ENCODE assay signal across 14 cellular contexts in the genomic region with DNA sequence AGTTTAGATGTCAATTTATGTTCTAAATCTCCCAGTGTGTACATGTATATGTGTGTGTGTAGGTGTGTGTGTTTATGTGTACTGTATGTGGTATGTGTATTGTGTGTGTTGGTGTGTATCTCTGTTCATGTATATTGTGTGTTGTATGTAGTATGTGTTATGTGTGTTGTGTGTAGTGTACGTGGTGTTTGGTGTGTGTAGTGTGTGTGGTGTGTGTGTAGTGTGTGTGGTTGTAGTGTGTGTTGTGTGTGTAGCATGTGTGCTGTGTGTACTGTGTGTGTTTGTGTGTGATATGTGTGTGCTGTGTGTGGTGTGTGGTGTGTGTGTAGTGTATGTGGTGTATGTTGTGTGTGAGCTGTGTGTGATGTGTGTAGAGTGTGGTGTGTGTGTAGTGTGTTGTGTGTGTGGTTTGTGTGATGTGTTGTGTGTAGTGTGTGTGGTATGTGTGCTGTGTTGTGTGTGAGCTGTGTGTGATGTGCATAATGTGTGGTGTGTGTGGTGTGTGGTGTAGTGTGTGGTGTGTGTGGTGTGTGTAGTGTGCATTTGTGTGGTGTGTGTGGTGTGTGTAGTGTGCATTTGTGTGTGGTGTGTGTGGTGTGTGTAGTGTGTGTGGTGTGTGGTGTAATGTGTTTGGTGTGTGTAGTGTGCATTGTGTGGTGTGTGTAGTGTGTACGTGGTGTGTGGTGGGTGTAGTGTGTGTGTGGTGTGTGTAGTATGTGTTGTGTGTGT. TPM values are rescaled to one million over a fixed set of nuclear protein-coding genes. Genes with fewer than 3 reads are reported as not detected.
DNase-seq lines count a peak whose midpoint lies in the region; ATAC-seq, FAIRE-seq and TF ChIP-seq lines count a peak whose summit lies in the region.
"Had no signal": no experiment of that assay in that cellular context is flagged by ENCODE, and none has a peak within 500 bp of the region (broad histone marks: within the 10 kb centered on the region; RNA-seq: fewer than 3 reads in every experiment).

No MANE protein-coding gene starts in this region.

- no peak overlapping the region for H3K4me2 ChIP-seq in HepG2 (ENCODE audit: low read depth, low read length)

- BruUV-seq in HepG2 (replicated peaks; lab: Mats Ljungman, UMichigan): no TSS peak

- H3K9me3 Mint-ChIP-seq in activated CD4-positive, alpha-beta memory T cell treated with anti-CD3 and anti-CD28 coated beads, Interleukin-2, amount 10 ng/mL, durations not matched to agents 7 days and 5 days: peaks cover 8% of the 10 kb centered on the region
- H3K9me3 Mint-ChIP-seq in glutamatergic neuron (ENCODE audit: unreplicated experiment): peaks cover 18% of the 10 kb centered on the region
- H3K9me3 Mint-ChIP-seq: activated B cell treated with CpG ODN at 0.5 μM for 24 hours had no signal

- H3K27me3 ChIP-seq in HepG2 (ENCODE audit: control insufficient read depth in 1 of 2, insufficient read depth in 2 of 2, low read length in 2 of 2) (peaks cover 9 to 85% of the 10 kb centered on the region in 2 experiments; a peak in 4 of 5 replicates), right lobe of liver (no peaks in the 10 kb centered on the region), spleen (replicated peaks in 1 of 7) (peaks cover 0 to 87% (median 35%) of the 10 kb centered on the region in 7 donors)

- peaks cover 88% of the 10 kb centered on the region for H3K4me1 Mint-ChIP-seq in activated CD4-positive, alpha-beta memory T cell treated with anti-CD3 and anti-CD28 coated beads, Interleukin-2, amount 10 ng/mL, durations not matched to agents 7 days and 5 days
- H3K4me1 Mint-ChIP-seq in glutamatergic neuron (ENCODE audit: low read depth, unreplicated experiment): peaks cover 26% of the 10 kb centered on the region

- TF ChIP-seq EP300 in HepG2 (IDR thresholded peaks at IDR 0.05; ENCODE audit: low read depth in 2 of 2, low read length in 2 of 2): no peak
- TF ChIP-seq EP300 in HepG2 (CRISPR knock-in tag; IDR thresholded peaks at IDR 0.05; ENCODE audit: borderline replicate concordance): no peak

- POLR2A ChIA-PET in HepG2 (lab: Yijun Ruan, JAX): no interaction called here
- POLR2A ChIA-PET in activated CD4-positive, alpha-beta memory T cell treated with anti-CD3 and anti-CD28 coated beads, Interleukin-2, amount 10 ng/mL, durations not matched to agents 7 days and 5 days (lab: Charles Lee): interaction anchor here (1.6 kb wide), 1 partner anchor 101 kb away, joined by 5 read pairs; no protein-coding TSS in a partner anchor

- CTCF ChIA-PET in HepG2 (lab: Yijun Ruan, JAX; ENCODE audit: low intra/inter-chr PET ratio, low total read pairs): no interaction called here
- CTCF ChIA-PET in activated CD4-positive, alpha-beta memory T cell treated with anti-CD3 and anti-CD28 coated beads, Interleukin-2, amount 10 ng/mL, durations not matched to agents 7 days and 5 days (lab: Charles Lee): no interaction called here

- ATAC-seq in HepG2 (no peak), right lobe of liver (no peak), left colon (no peak), HG02870 (IDR thresholded peaks at IDR 0.05; ENCODE audit: unreplicated experiment) (no peak)

- DNase-seq in HepG2 (ENCODE audit: low spot score) (no peak), right lobe of liver (no peak), glutamatergic neuron (no peak), spleen (no peak), left colon (no peak), retina (no peak)
- DNase-seq in activated CD4-positive, alpha-beta memory T cell treated with anti-CD3 and anti-CD28 coated beads, Interleukin-2, amount 10 ng/mL, durations not matched to agents 7 days and 5 days: no peak
- DNase-seq: activated B cell treated with CpG ODN at 0.5 μM for 24 hours, NCI-H1105 treated with DMSO at 0.1 percent for 48 hours had no signal

- H3K79me2 ChIP-seq in HepG2 (ENCODE audit: insufficient read depth, low read length): no peaks in the 10 kb centered on the region

- peaks cover 23% of the 10 kb centered on the region for H3K27me3 Mint-ChIP-seq in activated CD4-positive, alpha-beta memory T cell treated with anti-CD3 and anti-CD28 coated beads, Interleukin-2, amount 10 ng/mL, durations not matched to agents 7 days and 5 days
- peaks cover 13% of the 10 kb centered on the region for H3K27me3 Mint-ChIP-seq in glutamatergic neuron (ENCODE audit: unreplicated experiment)

- H3K27ac ChIP-seq in HepG2 (ENCODE audit: extremely low read length, insufficient read depth, low read length): no peak overlapping the region
- no peak overlapping the region for H3K27ac ChIP-seq in right lobe of liver
- H3K27ac ChIP-seq in spleen: peak overlapping the region in 4 of 8 donors; percentile 48 to 85 (median 59)
- H3K27ac ChIP-seq: ovary, RWPE1 had no signal

- H2AFZ ChIP-seq in HepG2 (ENCODE audit: low read length): no peak overlapping the region

- peak; percentile 98 for FAIRE-seq in HepG2 (lab: Jason Lieb, UNC)

- H4K20me1 ChIP-seq in HepG2 (ENCODE audit: insufficient read depth, low read length): 0 out of 2 replicates have a peak, but pooled peaks cover 5% of the 10 kb centered on the region

- peaks cover 25% of the 10 kb centered on the region for H3K36me3 Mint-ChIP-seq in activated CD4-positive, alpha-beta memory T cell treated with anti-CD3 and anti-CD28 coated beads, Interleukin-2, amount 10 ng/mL, durations not matched to agents 7 days and 5 days (ENCODE audit: low read depth)
- peaks cover 20% of the 10 kb centered on the region for H3K36me3 Mint-ChIP-seq in glutamatergic neuron (ENCODE audit: unreplicated experiment)

- H3K4me3 ChIP-seq in HepG2 (replicated peaks in 1 of 3; ENCODE audit: insufficient read depth in 1 of 3, low read depth in 2 of 3, low read length in 3 of 3): no peak overlapping the region
- H3K4me3 ChIP-seq in right lobe of liver: no peak overlapping the region
- peak overlapping the region in 1 of 8 donors; percentile 62 for H3K4me3 ChIP-seq in spleen
- H3K4me3 ChIP-seq: ovary had no signal

- TF ChIP-seq CTCF in HepG2 (CRISPR knock-in tag; IDR thresholded peaks at IDR 0.05) (no peak), right lobe of liver (IDR thresholded peaks at IDR 0.05) (no peak), glutamatergic neuron (IDR thresholded peaks at IDR 0.05; ENCODE audit: partially characterized antibody, unreplicated experiment) (no peak), spleen (IDR thresholded peaks at IDR 0.05 in 8 of 11, conservative IDR thresholded peaks at IDR 0.05 in 3 of 11) (no peak)

- TF ChIP-seq POLR2A in HepG2 (IDR thresholded peaks at IDR 0.05; ENCODE audit: insufficient read depth in 1 of 2, low read depth in 2 of 2, low read length in 2 of 2) (no peak), right lobe of liver (IDR thresholded peaks at IDR 0.05) (no peak), spleen (IDR thresholded peaks at IDR 0.05) (no peak)

- H3K9ac ChIP-seq in HepG2 (ENCODE audit: insufficient read depth, low read depth, low read length): no peak overlapping the region

- in situ Hi-C loops in HepG2 (cut with HindIII; ENCODE audit: extremely low pct_ligation_motif_present, low pct_unique_long_range_greater_than_20kb): no loop called here

- no peaks in the 10 kb centered on the region for H3K9me3 ChIP-seq in HepG2 (ENCODE audit: low read length)
- no peaks in the 10 kb centered on the region for H3K9me3 ChIP-seq in right lobe of liver
- no peaks in the 10 kb centered on the region for H3K9me3 ChIP-seq in spleen
- H3K9me3 ChIP-seq: ovary had no signal

- H3K36me3 ChIP-seq in HepG2 (replicated peaks in 1 of 2; ENCODE audit: control insufficient read depth in 1 of 2, insufficient read depth in 2 of 2, low read length in 2 of 2) (no peaks in the 10 kb centered on the region), right lobe of liver (no peaks in the 10 kb centered on the region), spleen (no peaks in the 10 kb centered on the region)
- H3K36me3 ChIP-seq: ovary had no signal

- TF ChIP-seq RAD21 in HepG2 (CRISPR knock-in tag; IDR thresholded peaks at IDR 0.05): no peak

- H3K4me1 ChIP-seq in HepG2 (ENCODE audit: insufficient read depth, low read length) (peaks cover 5% of the 10 kb centered on the region), right lobe of liver (no peaks in the 10 kb centered on the region), spleen (peaks cover 7 to 75% (median 45%) of the 10 kb centered on the region in 6 donors)

- 65% methylated on average over 2 of the region's 2 CpGs for WGBS in HepG2 (ENCODE audit: low lambda C conversion rate)
- 72% methylated on average over 2 of the region's 2 CpGs for WGBS in right lobe of liver (ENCODE audit: insufficient coverage, low coverage, low lambda C conversion rate, missing lambda C conversion rate)
- WGBS in spleen, 5 donors: 72 to 93% (median 84%) methylated on average over 2 of the region's 2 CpGs

- peak overlapping the region; percentile 73 for H3K27ac Mint-ChIP-seq in activated CD4-positive, alpha-beta memory T cell treated with anti-CD3 and anti-CD28 coated beads, Interleukin-2, amount 10 ng/mL, durations not matched to agents 7 days and 5 days
- peak overlapping the region; percentile 10 for H3K27ac Mint-ChIP-seq in glutamatergic neuron (ENCODE audit: unreplicated experiment)
- H3K27ac Mint-ChIP-seq: activated B cell treated with CpG ODN at 0.5 μM for 24 hours; dendritic cell treated with granulocyte-macrophage colony-stimulating factor and Interleukin-4, amounts not matched to agents 40 ng/mL and 50 ng/mL, for 4 days had no signal

- H3K4me3 Mint-ChIP-seq in activated CD4-positive, alpha-beta memory T cell treated with anti-CD3 and anti-CD28 coated beads, Interleukin-2, amount 10 ng/mL, durations not matched to agents 7 days and 5 days: peak overlapping the region; percentile 33
- H3K4me3 Mint-ChIP-seq in glutamatergic neuron (ENCODE audit: unreplicated experiment): peak overlapping the region; percentile 66
- H3K4me3 Mint-ChIP-seq: activated B cell treated with CpG ODN at 0.5 μM for 24 hours; dendritic cell treated with granulocyte-macrophage colony-stimulating factor and Interleukin-4, amounts not matched to agents 40 ng/mL and 50 ng/mL, for 4 days had no signal

- intact Hi-C loops in HepG2 (cut with micrococcal nuclease; ENCODE audit: unreplicated experiment): no loop called here
- intact Hi-C loops in right lobe of liver (cut with DNase I): loop anchor here in 1 of 2 donors (10.0 kb wide), 1 partner anchor 140 kb away; no protein-coding TSS in a partner anchor
- intact Hi-C loops in spleen (cut with DNase I; ENCODE audit: low total_unique reads): no loop called here
- intact Hi-C loops in left colon (cut with DNase I, micrococcal nuclease): no loop called here

RNA-seq across cellular contexts. Expression of a gene that starts 5.2 kb away (rescaled TPM):
- total RNA-seq in HepG2 (2016; rRNA removed; fragmentation: Illumina TruSeq; extraction: Trizol) (not detected in 2 replicates), right lobe of liver (not detected), glutamatergic neuron (ENCODE audit: unreplicated experiment) (not detected), spleen (1 to 10 TPM in 4 of 7 donors, under 1 TPM in 3; 0.34 to 2.2 (median 1.0) TPM), left colon (not detected)
- not detected in 2 replicates for total RNA-seq in HepG2 (2016; cell fraction: cytosol; rRNA removed; fragmentation: Illumina TruSeq; extraction: Trizol; ENCODE audit: low read depth)
- total RNA-seq in HepG2 (2016; cell fraction: insoluble cytoplasmic fraction; rRNA removed; fragmentation: Illumina TruSeq; extraction: Trizol): not detected in 2 replicates
- not detected in 2 replicates for total RNA-seq in HepG2 (2016; cell fraction: membrane; rRNA removed; fragmentation: Illumina TruSeq; extraction: Trizol)
- total RNA-seq in HepG2 (2016; cell fraction: nucleus; rRNA removed; fragmentation: Illumina TruSeq; extraction: Trizol): not detected in 2 replicates
- polyA plus RNA-seq in HepG2 (2011; rRNA removed) (not detected in 2 replicates), spleen (under 1 TPM; 0.39 to 0.93 (median 0.49) TPM)
- not detected in 2 replicates for polyA plus RNA-seq in HepG2 (2011; cell fraction: cytosol; rRNA removed)
- polyA plus RNA-seq in HepG2 (2011; cell fraction: nucleus; rRNA removed): not detected in 2 replicates
- polyA plus RNA-seq in HepG2 (2012): not detected in 2 replicates
- not detected in 2 replicates for polyA plus RNA-seq in HepG2 (2016; cell fraction: cytosol; fragmentation: Illumina TruSeq; extraction: Trizol; ENCODE audit: low read depth)
- polyA plus RNA-seq in HepG2 (2016; cell fraction: insoluble cytoplasmic fraction; fragmentation: Illumina TruSeq; extraction: Trizol; ENCODE audit: low read depth): not detected in 2 replicates
- polyA plus RNA-seq in HepG2 (2016; cell fraction: membrane; fragmentation: Illumina TruSeq; extraction: Trizol; ENCODE audit: low read depth): not detected in 2 replicates
- not detected in 2 replicates for polyA plus RNA-seq in HepG2 (2016; cell fraction: nucleus; fragmentation: Illumina TruSeq; extraction: Trizol; ENCODE audit: insufficient read depth, low read depth)
- polyA minus RNA-seq in HepG2 (2011; rRNA and poly(A)+ RNA removed; ENCODE audit: low replicate concordance): not detected in 2 replicates
- polyA minus RNA-seq in HepG2 (2011; cell fraction: cytosol; rRNA and poly(A)+ RNA removed): not detected in 2 replicates
- not detected in 2 replicates for polyA minus RNA-seq in HepG2 (2011; cell fraction: nucleus; rRNA and poly(A)+ RNA removed)
- under 1 TPM in 1 of 2 experiments, not detected in 1; 0.13 TPM for total RNA-seq in activated CD4-positive, alpha-beta memory T cell treated with anti-CD3 and anti-CD28 coated beads, Interleukin-2, amount 10 ng/mL, durations not matched to agents 7 days and 5 days
- total RNA-seq: activated B cell treated with CpG ODN at 0.5 μM for 24 hours, urinary bladder had no signal
- polyA plus RNA-seq: ovary had no signal

RNA-seq across cellular contexts. Expression of a gene that starts 5.6 kb away (rescaled TPM):
- not detected in 2 replicates for total RNA-seq in HepG2 (2016; rRNA removed; fragmentation: Illumina TruSeq; extraction: Trizol)
- not detected in 2 replicates for total RNA-seq in HepG2 (2016; cell fraction: cytosol; rRNA removed; fragmentation: Illumina TruSeq; extraction: Trizol; ENCODE audit: low read depth)
- total RNA-seq in HepG2 (2016; cell fraction: insoluble cytoplasmic fraction; rRNA removed; fragmentation: Illumina TruSeq; extraction: Trizol): 0.11 TPM in 1 of 2 replicates, not detected in the other
- 0.09 TPM in 1 of 2 replicates, not detected in the other for total RNA-seq in HepG2 (2016; cell fraction: membrane; rRNA removed; fragmentation: Illumina TruSeq; extraction: Trizol)
- 0.59 TPM in 1 of 2 replicates, not detected in the other for total RNA-seq in HepG2 (2016; cell fraction: nucleus; rRNA removed; fragmentation: Illumina TruSeq; extraction: Trizol)
- polyA plus RNA-seq in HepG2 (2011; rRNA removed): 0.04 and 0.31 TPM in 2 replicates
- polyA plus RNA-seq in HepG2 (2011; cell fraction: cytosol; rRNA removed): 0.15 and 0.24 TPM in 2 replicates
- polyA plus RNA-seq in HepG2 (2011; cell fraction: nucleus; rRNA removed): 0.18 and 0.19 TPM in 2 replicates
- not detected in 2 replicates for polyA plus RNA-seq in HepG2 (2012)
- polyA plus RNA-seq in HepG2 (2016; cell fraction: cytosol; fragmentation: Illumina TruSeq; extraction: Trizol; ENCODE audit: low read depth): 0.41 TPM in 1 of 2 replicates, not detected in the other
- polyA plus RNA-seq in HepG2 (2016; cell fraction: insoluble cytoplasmic fraction; fragmentation: Illumina TruSeq; extraction: Trizol; ENCODE audit: low read depth): not detected in 2 replicates
- polyA plus RNA-seq in HepG2 (2016; cell fraction: membrane; fragmentation: Illumina TruSeq; extraction: Trizol; ENCODE audit: low read depth): not detected in 2 replicates
- not detected in 2 replicates for polyA plus RNA-seq in HepG2 (2016; cell fraction: nucleus; fragmentation: Illumina TruSeq; extraction: Trizol; ENCODE audit: insufficient read depth, low read depth)
- polyA minus RNA-seq in HepG2 (2011; rRNA and poly(A)+ RNA removed; ENCODE audit: low replicate concordance): 0.70 TPM in 1 of 2 replicates, not detected in the other
- polyA minus RNA-seq in HepG2 (2011; cell fraction: cytosol; rRNA and poly(A)+ RNA removed): not detected in 2 replicates
- not detected in 2 replicates for polyA minus RNA-seq in HepG2 (2011; cell fraction: nucleus; rRNA and poly(A)+ RNA removed)
- total RNA-seq in right lobe of liver: under 1 TPM in 3 of 6 experiments, not detected in 3; 0.19 to 0.61 (median 0.20) TPM
- total RNA-seq in activated CD4-positive, alpha-beta memory T cell treated with anti-CD3 and anti-CD28 coated beads, Interleukin-2, amount 10 ng/mL, durations not matched to agents 7 days and 5 days: 10 to 100 TPM; 17.2 to 17.9 TPM
- not detected for total RNA-seq in glutamatergic neuron (ENCODE audit: unreplicated experiment)
- 1 to 10 TPM; 3.1 to 7.9 (median 5.4) TPM for total RNA-seq in spleen
- polyA plus RNA-seq in spleen: 1 to 10 TPM; 2.7 to 7.3 (median 5.2) TPM
- total RNA-seq in left colon: under 1 TPM in 1 of 2 donors, not detected in 1; 0.36 TPM
- total RNA-seq: urinary bladder had no signal

RNA-seq across cellular contexts. Expression of a gene that starts 55.3 kb away (rescaled TPM):
- total RNA-seq in HepG2 (2016; rRNA removed; fragmentation: Illumina TruSeq; extraction: Trizol): 104 and 107 TPM in 2 replicates
- 27.0 and 30.1 TPM in 2 replicates for total RNA-seq in HepG2 (2016; cell fraction: cytosol; rRNA removed; fragmentation: Illumina TruSeq; extraction: Trizol; ENCODE audit: low read depth)
- 108 and 118 TPM in 2 replicates for total RNA-seq in HepG2 (2016; cell fraction: insoluble cytoplasmic fraction; rRNA removed; fragmentation: Illumina TruSeq; extraction: Trizol)
- 67.8 and 70.6 TPM in 2 replicates for total RNA-seq in HepG2 (2016; cell fraction: membrane; rRNA removed; fragmentation: Illumina TruSeq; extraction: Trizol)
- 43.9 and 53.0 TPM in 2 replicates for total RNA-seq in HepG2 (2016; cell fraction: nucleus; rRNA removed; fragmentation: Illumina TruSeq; extraction: Trizol)
- 53.5 and 71.4 TPM in 2 replicates for polyA plus RNA-seq in HepG2 (2011; rRNA removed)
- 52.8 and 126 TPM in 2 replicates for polyA plus RNA-seq in HepG2 (2011; cell fraction: cytosol; rRNA removed)
- polyA plus RNA-seq in HepG2 (2011; cell fraction: nucleus; rRNA removed): 167 and 187 TPM in 2 replicates
- 34.5 and 40.6 TPM in 2 replicates for polyA plus RNA-seq in HepG2 (2012)
- 23.8 and 25.7 TPM in 2 replicates for polyA plus RNA-seq in HepG2 (2016; cell fraction: cytosol; fragmentation: Illumina TruSeq; extraction: Trizol; ENCODE audit: low read depth)
- 96.8 and 121 TPM in 2 replicates for polyA plus RNA-seq in HepG2 (2016; cell fraction: insoluble cytoplasmic fraction; fragmentation: Illumina TruSeq; extraction: Trizol; ENCODE audit: low read depth)
- 48.5 and 51.3 TPM in 2 replicates for polyA plus RNA-seq in HepG2 (2016; cell fraction: membrane; fragmentation: Illumina TruSeq; extraction: Trizol; ENCODE audit: low read depth)
- 84.0 and 95.2 TPM in 2 replicates for polyA plus RNA-seq in HepG2 (2016; cell fraction: nucleus; fragmentation: Illumina TruSeq; extraction: Trizol; ENCODE audit: insufficient read depth, low read depth)
- 114 TPM in 1 of 2 replicates, not detected in the other for polyA minus RNA-seq in HepG2 (2011; rRNA and poly(A)+ RNA removed; ENCODE audit: low replicate concordance)
- 45.5 and 50.7 TPM in 2 replicates for polyA minus RNA-seq in HepG2 (2011; cell fraction: cytosol; rRNA and poly(A)+ RNA removed)
- 32.4 and 35.0 TPM in 2 replicates for polyA minus RNA-seq in HepG2 (2011; cell fraction: nucleus; rRNA and poly(A)+ RNA removed)
- 10 to 100 TPM; 16.8 to 87.1 (median 76.2) TPM for total RNA-seq in right lobe of liver
- total RNA-seq in activated CD4-positive, alpha-beta memory T cell treated with anti-CD3 and anti-CD28 coated beads, Interleukin-2, amount 10 ng/mL, durations not matched to agents 7 days and 5 days: under 1 TPM; 0.38 to 0.43 TPM
- 0.88 TPM for total RNA-seq in glutamatergic neuron (ENCODE audit: unreplicated experiment)
- 1 to 10 TPM in 2 of 7 donors, under 1 TPM in 2, not detected in 3; 0.32 to 1.9 (median 0.85) TPM for total RNA-seq in spleen
- under 1 TPM; 0.04 to 0.22 (median 0.08) TPM for polyA plus RNA-seq in spleen
- 100 to 1,000 TPM in 1 of 2 donors, 10 to 100 TPM in 1; 32.3 to 124 TPM for total RNA-seq in left colon
